10 cellular contexts compared by ENCODE assay signal in genomic region chr6:144265061-144265357, GRCh38. TPM values are rescaled to one million over a fixed set of nuclear protein-coding genes. Genes with fewer than 3 reads are reported as not detected.
DNase-seq lines count a peak whose midpoint lies in the region; ATAC-seq and TF ChIP-seq lines count a peak whose summit lies in the region.
"Had no signal": no experiment of that assay in that cellular context is flagged by ENCODE, and none has a peak within 500 bp of the region (broad histone marks: within the 10 kb centered on the region; RNA-seq: fewer than 3 reads in every experiment).

No MANE protein-coding gene starts in this region.

- H3K4me3 ChIP-seq in A673 (ENCODE audit: low read depth, low read length, poor library complexity, severe bottlenecking), result no peak overlapping the region
- H3K4me3 ChIP-seq: vagina had no signal

- intact Hi-C loops in A673 (cut with micrococcal nuclease; ENCODE audit: unreplicated experiment), result no loop called here
- intact Hi-C loops in CD4-positive, alpha-beta T cell (cut with DNase I, micrococcal nuclease), result no loop called here

- POLR2A ChIA-PET in A673 (lab: Charles Lee; ENCODE audit: low non-redundant PET), result no interaction called here
- POLR2A ChIA-PET in CD4-positive, alpha-beta T cell (lab: Charles Lee), result no interaction called here

- H3K9me3 ChIP-seq in A673 (ENCODE audit: low read depth, low read length, poor library complexity, severe bottlenecking), result no peaks in the 10 kb centered on the region
- no peaks in the 10 kb centered on the region for H3K9me3 ChIP-seq in CD4-positive, alpha-beta T cell (ENCODE audit: control insufficient read depth, low read length)
- H3K9me3 ChIP-seq: vagina had no signal

- H3K36me3 Mint-ChIP-seq in chondrocyte (ENCODE audit: low read depth) (peaks cover 2% of the 10 kb centered on the region), naive B cell (no peaks in the 10 kb centered on the region)
- no peaks in the 10 kb centered on the region for H3K36me3 Mint-ChIP-seq in CD4-positive, alpha-beta T cell (ENCODE audit: low read depth)

- no peaks in the 10 kb centered on the region for H3K27me3 Mint-ChIP-seq in chondrocyte (ENCODE audit: low read depth)
- H3K27me3 Mint-ChIP-seq in naive B cell, result no peaks in the 10 kb centered on the region
- H3K27me3 Mint-ChIP-seq in CD4-positive, alpha-beta T cell, result no peaks in the 10 kb centered on the region

- DNase-seq in A673 (ENCODE audit: low spot score) (peak; percentile 6), chondrocyte (ENCODE audit: low spot score) (no peak), naive B cell (no peak), NAMALWA (ENCODE audit: low spot score) (no peak)
- DNase-seq in stimulated activated naive CD4-positive, alpha-beta T cell (lab: John Stamatoyannopoulos, UW), result no peak
- no peak for DNase-seq in CD4-positive, alpha-beta T cell
- DNase-seq: NCI-H146 had no signal

- BruUV-seq in A673 (replicated peaks; lab: Mats Ljungman, UMichigan), result no TSS peak

- TF ChIP-seq CTCF in A673 (conservative IDR thresholded peaks at IDR 0.05; ENCODE audit: low read depth, low read length) (no peak), chondrocyte (IDR thresholded peaks at IDR 0.05) (no peak)
- TF ChIP-seq CTCF in CD4-positive, alpha-beta T cell (IDR thresholded peaks at IDR 0.05), result no peak

- H3K4me3 Mint-ChIP-seq in chondrocyte (ENCODE audit: unreplicated experiment), result peak overlapping the region; percentile 45
- peak overlapping the region in 2 of 8 donors; percentile 16 to 25 for H3K4me3 Mint-ChIP-seq in naive B cell
- H3K4me3 Mint-ChIP-seq in CD4-positive, alpha-beta T cell, result no peak overlapping the region

- no peaks in the 10 kb centered on the region for H3K27me3 ChIP-seq in A673 (replicated peaks; ENCODE audit: insufficient read depth, low read depth, low read length, poor library complexity)
- no peaks in the 10 kb centered on the region for H3K27me3 ChIP-seq in CD4-positive, alpha-beta T cell (ENCODE audit: control insufficient read depth, insufficient read depth, low read length)
- H3K27me3 ChIP-seq: vagina had no signal

- peak; percentile 27 for ATAC-seq in HG03521 (IDR thresholded peaks at IDR 0.05; ENCODE audit: unreplicated experiment)
- ATAC-seq in naive B cell (ENCODE audit: low read depth in 2 of 2), result no peak
- no peak for ATAC-seq in CD4-positive, alpha-beta T cell (ENCODE audit: poor library complexity)
- ATAC-seq in GM19467 (IDR thresholded peaks at IDR 0.05; ENCODE audit: unreplicated experiment), result no peak

- CTCF ChIA-PET in A673 (lab: Charles Lee), result no interaction called here
- CTCF ChIA-PET in CD4-positive, alpha-beta T cell (lab: Charles Lee), result no interaction called here

- H3K4me1 Mint-ChIP-seq in chondrocyte (ENCODE audit: low read depth) (peaks cover 60% of the 10 kb centered on the region), naive B cell (peaks cover 13 to 22% (median 20%) of the 10 kb centered on the region in 3 donors)
- no peaks in the 10 kb centered on the region for H3K4me1 Mint-ChIP-seq in CD4-positive, alpha-beta T cell (ENCODE audit: low read depth)

- H3K27ac Mint-ChIP-seq in chondrocyte (ENCODE audit: unreplicated experiment), result peak overlapping the region; percentile 98
- peak overlapping the region in 4 of 6 donors; percentile 29 to 83 (median 57) for H3K27ac Mint-ChIP-seq in naive B cell
- H3K27ac Mint-ChIP-seq in CD4-positive, alpha-beta T cell, result no peak overlapping the region

- H3K27ac ChIP-seq in A673 (ENCODE audit: low read depth, low read length, poor library complexity, severe bottlenecking), result peak overlapping the region; percentile 63
- H3K27ac ChIP-seq in CD4-positive, alpha-beta T cell (ENCODE audit: low read depth, low read length), result no peak overlapping the region

- peaks cover 21% of the 10 kb centered on the region for H3K4me1 ChIP-seq in A673 (ENCODE audit: insufficient read depth, low read length, poor library complexity, severe bottlenecking)

- H3K9me3 Mint-ChIP-seq in chondrocyte (ENCODE audit: low read depth) (peaks cover 3% of the 10 kb centered on the region), naive B cell (peaks cover 0 to 4% (median 0%) of the 10 kb centered on the region in 7 donors)
- H3K9me3 Mint-ChIP-seq in CD4-positive, alpha-beta T cell, result no peaks in the 10 kb centered on the region

- no peaks in the 10 kb centered on the region for H3K36me3 ChIP-seq in A673 (ENCODE audit: insufficient read depth, low read length, poor library complexity, severe bottlenecking)
- H3K36me3 ChIP-seq: vagina had no signal

RNA-seq across cellular contexts. Expression of gene UTRN, which starts 20.1 kb away (rescaled TPM):
- 75.2 and 82.8 TPM in 2 replicates for total RNA-seq in A673 (2021)
- total RNA-seq in chondrocyte, result 124 to 133 TPM (median 125 TPM) in 3 replicates
- polyA plus RNA-seq in naive B cell (ENCODE audit: low read depth in 6 of 6), result 100 to 1,000 TPM in 1 of 6 donors, 10 to 100 TPM in 5; 27.7 to 160 (median 73.1) TPM
- 100 to 1,000 TPM; 143 to 153 TPM for total RNA-seq in CD4-positive, alpha-beta T cell
